11 cellular contexts compared by ENCODE assay signal in genomic region chr6:151702851-151703629, GRCh38.
A peak's percentile ranks its signal among the peaks of the same experiment; 100 is the strongest.
DNase-seq lines count a peak whose midpoint lies in the region; ATAC-seq and TF ChIP-seq lines count a peak whose summit lies in the region.
"Had no signal": no experiment of that assay in that cellular context is flagged by ENCODE, and none has a peak within 500 bp of the region (broad histone marks: within the 10 kb centered on the region; RNA-seq: fewer than 3 reads in every experiment).

No MANE protein-coding gene starts in this region.

- H3K36me3 ChIP-seq in lower lobe of right lung: no peaks in the 10 kb centered on the region
- H3K36me3 ChIP-seq in effector memory CD4-positive, alpha-beta T cell (ENCODE audit: control insufficient read depth, insufficient read depth, low read length): no peaks in the 10 kb centered on the region
- H3K36me3 ChIP-seq: WERI-Rb-1 had no signal

- H3K27me3 ChIP-seq in lower lobe of right lung (ENCODE audit: low read depth): no peaks in the 10 kb centered on the region
- H3K27me3 ChIP-seq in effector memory CD4-positive, alpha-beta T cell (replicated peaks; ENCODE audit: control insufficient read depth, insufficient read depth, low read length, poor library complexity, severe bottlenecking): no peaks in the 10 kb centered on the region

- H3K4me3 ChIP-seq in lower lobe of right lung: no peak overlapping the region
- H3K4me3 ChIP-seq in effector memory CD4-positive, alpha-beta T cell (ENCODE audit: insufficient read depth, low read depth, low read length, poor library complexity, severe bottlenecking): no peak overlapping the region

- H3K27me3 Mint-ChIP-seq in osteocyte (ENCODE audit: unreplicated experiment): peaks cover 9% of the 10 kb centered on the region

- ATAC-seq in GM18858 (IDR thresholded peaks at IDR 0.05; ENCODE audit: unreplicated experiment) (peak; percentile 52), GM21619 (IDR thresholded peaks at IDR 0.05; ENCODE audit: unreplicated experiment) (peak; percentile 53), HG03457 (IDR thresholded peaks at IDR 0.05; ENCODE audit: unreplicated experiment) (peak; percentile 55), lower lobe of right lung (peak; percentile 45 to 60)

- no peak overlapping the region for H3K4me3 Mint-ChIP-seq in osteocyte (ENCODE audit: unreplicated experiment)
- H3K4me3 Mint-ChIP-seq: nephron progenitor cell had no signal

- H3K4me1 ChIP-seq in lower lobe of right lung: peaks cover 29% of the 10 kb centered on the region
- H3K4me1 ChIP-seq in effector memory CD4-positive, alpha-beta T cell (ENCODE audit: control insufficient read depth, insufficient read depth, low read length, poor library complexity, severe bottlenecking): no peaks in the 10 kb centered on the region

- DNase-seq in lower lobe of right lung (no peak), osteocyte (ENCODE audit: extremely low spot score, unreplicated experiment) (no peak), caudate nucleus (lab: John Stamatoyannopoulos, UW) (no peak), HuH-7.5 (ENCODE audit: low spot score) (no peak)
- DNase-seq in effector memory CD4-positive, alpha-beta T cell: no peak
- DNase-seq: glutamatergic neuron, nephron progenitor cell, WERI-Rb-1 had no signal

- H3K36me3 Mint-ChIP-seq in osteocyte (ENCODE audit: unreplicated experiment): no peaks in the 10 kb centered on the region

- H3K9me3 Mint-ChIP-seq in osteocyte (ENCODE audit: unreplicated experiment): peaks cover 3% of the 10 kb centered on the region
- H3K9me3 Mint-ChIP-seq: nephron progenitor cell had no signal

- no peaks in the 10 kb centered on the region for H3K9me3 ChIP-seq in lower lobe of right lung
- no peaks in the 10 kb centered on the region for H3K9me3 ChIP-seq in effector memory CD4-positive, alpha-beta T cell (ENCODE audit: control insufficient read depth, low read length)

- H3K4me1 Mint-ChIP-seq in osteocyte (ENCODE audit: unreplicated experiment): no peaks in the 10 kb centered on the region
- H3K4me1 Mint-ChIP-seq: nephron progenitor cell had no signal

- H3K27ac ChIP-seq in lower lobe of right lung (no peak overlapping the region), caudate nucleus (ENCODE audit: low read depth, low read length) (no peak overlapping the region)
- no peak overlapping the region for H3K27ac ChIP-seq in effector memory CD4-positive, alpha-beta T cell (ENCODE audit: insufficient read depth, low read length, poor library complexity, severe bottlenecking)
- H3K27ac ChIP-seq: WERI-Rb-1 had no signal

- no peak for TF ChIP-seq CTCF in lower lobe of right lung (IDR thresholded peaks at IDR 0.05)
- TF ChIP-seq CTCF in osteocyte (IDR thresholded peaks at IDR 0.05): no peak

- no peak overlapping the region for H3K27ac Mint-ChIP-seq in osteocyte (ENCODE audit: unreplicated experiment)
- H3K27ac Mint-ChIP-seq: nephron progenitor cell had no signal

- intact Hi-C loops in lower lobe of right lung (cut with DNase I): no loop called here
